ENCODE assay signal across 9 cellular contexts in genomic region chr16:72124148-72124547, GRCh38. TPM values are rescaled to one million over a fixed set of nuclear protein-coding genes. Genes with fewer than 3 reads are reported as not detected.
"Had no signal": no experiment of that assay in that cellular context is flagged by ENCODE, and none has a peak within 500 bp of the region (broad histone marks: within the 10 kb centered on the region; RNA-seq: fewer than 3 reads in every experiment).

No MANE protein-coding gene starts in this region.

- H3K27ac Mint-ChIP-seq: natural killer cell treated with Interleukin-12 subunit alpha and Interleukin-12 subunit beta and Interleukin-15 and Interleukin-18, amount 100 ng/mL, for 72 hours had no signal

- H3K27ac ChIP-seq: coronary artery, psoas muscle, uterus had no signal

- H3K36me3 Mint-ChIP-seq: natural killer cell treated with Interleukin-12 subunit alpha and Interleukin-12 subunit beta and Interleukin-15 and Interleukin-18, amount 100 ng/mL, for 72 hours had no signal

- H3K4me1 ChIP-seq: psoas muscle, uterus had no signal

- H3K4me3 ChIP-seq: coronary artery, psoas muscle, spleen, uterus had no signal

- H3K9me3 Mint-ChIP-seq: natural killer cell treated with Interleukin-12 subunit alpha and Interleukin-12 subunit beta and Interleukin-15 and Interleukin-18, amount 100 ng/mL, for 72 hours had no signal

- FAIRE-seq: endometrium, frontal cortex had no signal

- H3K36me3 ChIP-seq: heart left ventricle, spleen, uterus had no signal

- H3K27me3 Mint-ChIP-seq: natural killer cell treated with Interleukin-12 subunit alpha and Interleukin-12 subunit beta and Interleukin-15 and Interleukin-18, amount 100 ng/mL, for 72 hours had no signal

- H3K27me3 ChIP-seq: spleen, uterus had no signal

- H3K9me3 ChIP-seq: psoas muscle, spleen, uterus had no signal

- H3K4me3 Mint-ChIP-seq: natural killer cell treated with Interleukin-12 subunit alpha and Interleukin-12 subunit beta and Interleukin-15 and Interleukin-18, amount 100 ng/mL, for 72 hours had no signal

RNA-seq across cellular contexts. Expression of gene PMFBP1, which starts 47.8 kb away (rescaled TPM):
- total RNA-seq: skeletal muscle tissue had no signal
